In the genomic region with DNA sequence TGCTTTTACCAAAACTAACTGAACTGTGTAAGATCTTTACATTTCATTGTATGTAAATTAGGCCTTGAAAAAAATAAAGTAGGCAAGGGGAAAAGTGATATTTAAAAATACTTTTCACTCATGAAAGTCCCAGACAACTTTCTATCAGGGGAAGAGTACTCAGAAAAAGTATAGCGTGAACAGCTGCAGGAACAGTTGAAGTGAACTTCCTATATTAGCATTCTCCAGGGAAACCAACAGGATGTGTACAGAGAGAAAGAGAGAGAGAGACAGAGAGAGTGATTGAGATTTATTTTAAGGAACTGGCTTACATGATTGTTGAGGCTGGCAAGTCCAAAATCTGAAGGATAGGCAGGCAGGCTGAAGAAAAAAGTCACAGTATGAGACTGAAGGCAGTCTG, we compare ENCODE assay signal across 33 cellular contexts. TPM values are rescaled to one million over a fixed set of nuclear protein-coding genes. Genes with fewer than 3 reads are reported as not detected.
A peak's percentile ranks its signal among the peaks of the same experiment; 100 is the strongest.
DNase-seq lines count a peak whose midpoint lies in the region; ATAC-seq, FAIRE-seq and TF ChIP-seq lines count a peak whose summit lies in the region.
"Had no signal": no experiment of that assay in that cellular context is flagged by ENCODE, and none has a peak within 500 bp of the region (broad histone marks: within the 10 kb centered on the region; RNA-seq: fewer than 3 reads in every experiment).

No MANE protein-coding gene starts in this region.

- H3K9me3 Mint-ChIP-seq in activated T-cell treated with anti-CD3 and anti-CD28 coated beads, Interleukin-2, amount 50 U/mL, for 72 hours, result no peaks in the 10 kb centered on the region
- no peaks in the 10 kb centered on the region for H3K9me3 Mint-ChIP-seq in activated T-cell treated with anti-CD3 and anti-CD28 coated beads, Interleukin-2, amount 50 U/mL, for 4 hours
- peaks cover 1% of the 10 kb centered on the region for H3K9me3 Mint-ChIP-seq in glutamatergic neuron (ENCODE audit: unreplicated experiment)
- H3K9me3 Mint-ChIP-seq: activated naive CD4-positive, alpha-beta T cell treated with anti-CD3 and anti-CD28 coated beads, Interleukin-2, amount 50 U/mL, for 72 hours; CD8-positive, alpha-beta memory T cell had no signal

- TF ChIP-seq POLR2A in GM12892 (IDR thresholded peaks at IDR 0.05; ENCODE audit: low read depth, low read length), result no peak

- no peaks in the 10 kb centered on the region for H3K27me3 Mint-ChIP-seq in activated T-cell treated with anti-CD3 and anti-CD28 coated beads, Interleukin-2, amount 50 U/mL, for 72 hours (ENCODE audit: low read depth)
- no peaks in the 10 kb centered on the region for H3K27me3 Mint-ChIP-seq in activated T-cell treated with anti-CD3 and anti-CD28 coated beads, Interleukin-2, amount 50 U/mL, for 4 hours (ENCODE audit: low read depth)
- no peaks in the 10 kb centered on the region for H3K27me3 Mint-ChIP-seq in glutamatergic neuron (ENCODE audit: unreplicated experiment)
- H3K27me3 Mint-ChIP-seq: activated CD8-positive, alpha-beta memory T cell treated with anti-CD3 and anti-CD28 coated beads, Interleukin-2, amount 10 ng/mL, durations not matched to agents 7 days and 5 days; CD8-positive, alpha-beta memory T cell; memory B cell had no signal

- H3K4me3 Mint-ChIP-seq in activated T-cell treated with anti-CD3 and anti-CD28 coated beads, Interleukin-2, amount 50 U/mL, for 72 hours, result no peak overlapping the region
- H3K4me3 Mint-ChIP-seq in activated T-cell treated with anti-CD3 and anti-CD28 coated beads, Interleukin-2, amount 50 U/mL, for 4 hours, result no peak overlapping the region
- H3K4me3 Mint-ChIP-seq in glutamatergic neuron (ENCODE audit: unreplicated experiment), result no peak overlapping the region
- H3K4me3 Mint-ChIP-seq: activated CD8-positive, alpha-beta memory T cell treated with anti-CD3 and anti-CD28 coated beads, Interleukin-2, amount 10 ng/mL, durations not matched to agents 7 days and 5 days; CD8-positive, alpha-beta memory T cell; memory B cell had no signal

- H3K36me3 Mint-ChIP-seq in activated T-cell treated with anti-CD3 and anti-CD28 coated beads, Interleukin-2, amount 50 U/mL, for 72 hours (ENCODE audit: insufficient read depth in 2 of 2), result peaks cover 7 to 18% of the 10 kb centered on the region in 2 donors
- peaks cover 38% of the 10 kb centered on the region for H3K36me3 Mint-ChIP-seq in activated T-cell treated with anti-CD3 and anti-CD28 coated beads, Interleukin-2, amount 50 U/mL, for 4 hours (ENCODE audit: insufficient read depth)
- no peaks in the 10 kb centered on the region for H3K36me3 Mint-ChIP-seq in glutamatergic neuron (ENCODE audit: unreplicated experiment)

- DNase-seq in activated T-cell treated with anti-CD3 and anti-CD28 coated beads, Interleukin-2, amount 50 U/mL, for 72 hours, result no peak
- no peak for DNase-seq in activated T-cell treated with anti-CD3 and anti-CD28 coated beads, Interleukin-2, amount 50 U/mL, for 4 hours
- DNase-seq in GM12892 (ENCODE audit: insufficient read length) (no peak), SK-MEL-5 (ENCODE audit: low read depth, low spot score) (peak; percentile 43), osteoblast (ENCODE audit: insufficient read length, low spot score, missing footprints) (peak; percentile 44), glutamatergic neuron (no peak)
- DNase-seq: activated CD8-positive, alpha-beta memory T cell treated with anti-CD3 and anti-CD28 coated beads, Interleukin-2, amount 10 ng/mL, durations not matched to agents 7 days and 5 days; activated T-cell treated with anti-CD3 and anti-CD28 coated beads, Interleukin-2, amount 50 U/mL, for 48 hours; aorta; CD8-positive, alpha-beta memory T cell; effector CD4-positive, alpha-beta T cell; NCI-H1105 treated with DMSO at 0.1 percent for 48 hours; NCI-H187 treated with DMSO at 0.1 percent for 48 hours; NCI-H526; nucleus accumbens; Peyer's patch; right lobe of liver; SHP77; stimulated activated CD4-positive, alpha-beta T cell treated with anti-CD3 and anti-CD28 coated beads, Interleukin-12 subunit alpha, Interleukin-12 subunit beta, amount 100 ng/mL, for 4 hours; stimulated activated CD4-positive, alpha-beta T cell treated with anti-CD3 and anti-CD28 coated beads, Interleukin-2, amount 100 ng/mL, for 48 hours; SW 1271; thyroid gland; uterus had no signal

- H3K4me1 Mint-ChIP-seq in activated T-cell treated with anti-CD3 and anti-CD28 coated beads, Interleukin-2, amount 50 U/mL, for 72 hours (ENCODE audit: low read depth), result peaks cover 57% of the 10 kb centered on the region
- H3K4me1 Mint-ChIP-seq in activated T-cell treated with anti-CD3 and anti-CD28 coated beads, Interleukin-2, amount 50 U/mL, for 4 hours (ENCODE audit: low read depth), result peaks cover 57% of the 10 kb centered on the region
- no peaks in the 10 kb centered on the region for H3K4me1 Mint-ChIP-seq in glutamatergic neuron (ENCODE audit: low read depth, unreplicated experiment)

- no peaks in the 10 kb centered on the region for H3K27me3 ChIP-seq in osteoblast (ENCODE audit: insufficient read depth, low read length)
- H3K27me3 ChIP-seq: Peyer's patch, right lobe of liver, thyroid gland, uterus had no signal

- peak overlapping the region; percentile 80 for H3K27ac Mint-ChIP-seq in activated T-cell treated with anti-CD3 and anti-CD28 coated beads, Interleukin-2, amount 50 U/mL, for 72 hours
- H3K27ac Mint-ChIP-seq in glutamatergic neuron (ENCODE audit: unreplicated experiment), result no peak overlapping the region
- H3K27ac Mint-ChIP-seq: activated CD8-positive, alpha-beta memory T cell treated with anti-CD3 and anti-CD28 coated beads, Interleukin-2, amount 10 ng/mL, durations not matched to agents 7 days and 5 days; activated naive CD4-positive, alpha-beta T cell treated with anti-CD3 and anti-CD28 coated beads, Interleukin-2, amount 50 U/mL, for 72 hours; memory B cell had no signal

- FAIRE-seq in GM12892 (lab: Jason Lieb, UNC), result peak; percentile 5
- FAIRE-seq: colon, H54, islet of Langerhans had no signal

- no peak overlapping the region for H2AFZ ChIP-seq in osteoblast (ENCODE audit: low read length)

- in situ Hi-C loops in SK-MEL-5 (cut with HindIII; ENCODE audit: low pct_unique_long_range_greater_than_20kb, low sequenced_read_pairs), result no loop called here

- H3K36me3 ChIP-seq in osteoblast (ENCODE audit: insufficient read depth, low read length), result no peaks in the 10 kb centered on the region
- H3K36me3 ChIP-seq: prostate gland, right lobe of liver, uterus had no signal

- no peak overlapping the region for H3K4me3 ChIP-seq in osteoblast (ENCODE audit: insufficient read depth, low read length)
- H3K4me3 ChIP-seq: Peyer's patch, prostate gland, right lobe of liver, thyroid gland, uterus had no signal

- H3K4me2 ChIP-seq in osteoblast (ENCODE audit: insufficient read depth, low read length), result no peak overlapping the region

- no peaks in the 10 kb centered on the region for H3K9me3 ChIP-seq in osteoblast (ENCODE audit: low read depth, low read length)
- H3K9me3 ChIP-seq: Peyer's patch, prostate gland, right lobe of liver, thyroid gland, uterus had no signal

- no peak overlapping the region for H3K27ac ChIP-seq in osteoblast (ENCODE audit: low read depth, low read length)
- H3K27ac ChIP-seq: epithelial cell of prostate, Peyer's patch, prostate gland, right lobe of liver, uterus had no signal

- no peaks in the 10 kb centered on the region for H3K4me1 ChIP-seq in osteoblast (ENCODE audit: insufficient read depth, low read length)
- H3K4me1 ChIP-seq: Peyer's patch, prostate gland, uterus had no signal

- no peaks in the 10 kb centered on the region for H4K20me1 ChIP-seq in osteoblast (ENCODE audit: insufficient read depth, low read length)

- ATAC-seq in activated T-cell treated with anti-CD3 and anti-CD28 coated beads, Interleukin-2, amount 50 U/mL, for 72 hours (replicated peaks in 1 of 2), result no peak
- no peak for ATAC-seq in activated T-cell treated with anti-CD3 and anti-CD28 coated beads, Interleukin-2, amount 50 U/mL, for 4 hours
- ATAC-seq in HG03432 (IDR thresholded peaks at IDR 0.05; ENCODE audit: unreplicated experiment) (no peak), SK-N-SH treated with all-trans-retinoic acid at 6 μM for 48 hours (no peak)
- ATAC-seq: activated CD8-positive, alpha-beta memory T cell treated with anti-CD3 and anti-CD28 coated beads, Interleukin-2, amount 10 ng/mL, durations not matched to agents 7 days and 5 days; activated naive CD4-positive, alpha-beta T cell treated with anti-CD3 and anti-CD28 coated beads, Interleukin-2, amount 50 U/mL, for 72 hours; left lobe of liver; right lobe of liver had no signal

- TF ChIP-seq CTCF in osteoblast (IDR thresholded peaks at IDR 0.05; ENCODE audit: extremely low read depth, low read depth, low read length) (no peak), glutamatergic neuron (IDR thresholded peaks at IDR 0.05; ENCODE audit: partially characterized antibody, unreplicated experiment) (no peak)

- H3K79me2 ChIP-seq in osteoblast (ENCODE audit: insufficient read depth, low read length), result no peaks in the 10 kb centered on the region

TF ChIP-seq in SK-N-SH treated with all-trans-retinoic acid at 6 μM for 48 hours, 23 proteins besides CTCF, POLR2A, EP300 and RAD21 (continues in another document):
- TF ChIP-seq ZNF565 (CRISPR knock-in tag; conservative IDR thresholded peaks at IDR 0.05; ENCODE audit: low read depth) (no peak), CSDC2 (CRISPR knock-in tag; IDR thresholded peaks at IDR 0.05) (no peak), ZFP3 (CRISPR knock-in tag; IDR thresholded peaks at IDR 0.05) (no peak)
- TF ChIP-seq, protein P1, sequence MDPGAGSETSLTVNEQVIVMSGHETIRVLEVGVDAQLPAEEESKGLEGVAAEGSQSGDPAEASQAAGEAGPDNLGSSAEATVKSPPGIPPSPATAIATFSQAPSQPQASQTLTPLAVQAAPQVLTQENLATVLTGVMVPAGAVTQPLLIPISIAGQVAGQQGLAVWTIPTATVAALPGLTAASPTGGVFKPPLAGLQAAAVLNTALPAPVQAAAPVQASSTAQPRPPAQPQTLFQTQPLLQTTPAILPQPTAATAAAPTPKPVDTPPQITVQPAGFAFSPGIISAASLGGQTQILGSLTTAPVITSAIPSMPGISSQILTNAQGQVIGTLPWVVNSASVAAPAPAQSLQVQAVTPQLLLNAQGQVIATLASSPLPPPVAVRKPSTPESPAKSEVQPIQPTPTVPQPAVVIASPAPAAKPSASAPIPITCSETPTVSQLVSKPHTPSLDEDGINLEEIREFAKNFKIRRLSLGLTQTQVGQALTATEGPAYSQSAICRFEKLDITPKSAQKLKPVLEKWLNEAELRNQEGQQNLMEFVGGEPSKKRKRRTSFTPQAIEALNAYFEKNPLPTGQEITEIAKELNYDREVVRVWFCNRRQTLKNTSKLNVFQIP (CRISPR knock-in tag; IDR thresholded peaks at IDR 0.05; ENCODE audit: borderline replicate concordance, low read depth), result no peak

RNA-seq across cellular contexts. Expression of gene ERMP1, which starts 42.0 kb away (rescaled TPM):
- total RNA-seq in activated T-cell treated with anti-CD3 and anti-CD28 coated beads, Interleukin-2, amount 50 U/mL, for 72 hours, result 10 to 100 TPM; 17.6 to 18.1 TPM
- total RNA-seq in activated T-cell treated with anti-CD3 and anti-CD28 coated beads, Interleukin-2, amount 50 U/mL, for 4 hours, result 1 to 10 TPM; 6.7 to 7.5 (median 6.9) TPM
- polyA plus RNA-seq in GM12892 (2012; ENCODE audit: missing spikeins), result 8.4 TPM
- total RNA-seq in SK-MEL-5 (2014; rRNA removed; shearing (Covaris generic)), result 35.2 and 38.2 TPM in 2 replicates
- polyA plus RNA-seq in SK-MEL-5 (2015; cell fraction: cytosol; rRNA removed), result 31.8 and 42.2 TPM in 2 replicates
- polyA plus RNA-seq in SK-MEL-5 (2015; cell fraction: nucleus; rRNA removed), result 9.8 and 12.7 TPM in 2 replicates
- total RNA-seq in osteoblast, result 6.5 and 8.5 TPM in 2 replicates
- 4.2 TPM for total RNA-seq in glutamatergic neuron (ENCODE audit: unreplicated experiment)

Comparison
In these comparisons a context has a peak if more than half of its experiments do, and no peak if none do; other contexts are left out.
1. DNase-seq: peak in SK-MEL-5 (single experiment) and osteoblast (single experiment); none in activated T-cell treated with anti-CD3 and anti-CD28 coated beads, Interleukin-2, amount 50 U/mL, for 72 hours (0 of 2), activated T-cell treated with anti-CD3 and anti-CD28 coated beads, Interleukin-2, amount 50 U/mL, for 4 hours (single experiment), GM12892 (single experiment) and glutamatergic neuron (single experiment).